ENCODE assay signal across 1 cellular context in the genomic region with DNA sequence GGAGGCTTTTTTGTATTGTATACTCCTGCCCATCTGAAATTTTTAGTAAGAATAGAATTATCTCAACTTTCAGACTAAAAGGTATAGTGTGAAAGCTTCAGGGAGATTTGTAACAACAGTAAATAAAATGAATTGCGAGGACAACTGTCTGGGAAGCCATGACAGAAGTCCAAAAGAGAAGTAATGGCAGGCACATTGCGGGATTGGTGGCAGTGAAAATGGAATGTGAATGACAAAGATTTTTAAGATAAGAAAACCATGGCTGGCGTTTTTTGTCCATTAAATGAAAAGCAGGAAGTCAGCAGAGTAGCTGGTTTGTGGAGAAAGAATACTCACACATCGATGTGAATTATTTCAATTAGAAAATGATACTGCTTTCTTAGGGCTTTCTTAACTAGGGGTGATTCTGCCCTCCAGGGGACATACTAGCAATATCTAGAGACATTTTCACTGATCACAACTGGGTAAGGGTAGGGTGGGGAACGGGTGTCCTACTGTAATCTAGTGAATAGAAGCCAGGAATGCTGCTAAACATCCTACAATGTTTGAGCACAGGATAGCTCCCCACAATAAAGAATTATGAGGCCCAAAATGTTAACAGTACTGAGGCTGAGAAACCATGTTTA.
TF ChIP-seq lines count a peak whose summit lies in the region.

No MANE protein-coding gene starts in this region.

TF ChIP-seq in endothelial cell of umbilical vein, 7 proteins besides CTCF, POLR2A, EP300 and RAD21:
- TF ChIP-seq MYC (IDR thresholded peaks at IDR 0.05; ENCODE audit: low read depth, low read length): no peak
- peak; percentile 49 for TF ChIP-seq GATA2 (IDR thresholded peaks at IDR 0.05; ENCODE audit: insufficient read depth, insufficient read length, low read depth, low read length)
TF ChIP-seq in endothelial cell of umbilical vein: peak in this region for 1.
